In genomic region chr4:25233737-25234389, GRCh38 we compare ENCODE assay signal across 8 cellular contexts. TPM values are rescaled to one million over a fixed set of nuclear protein-coding genes. Genes with fewer than 3 reads are reported as not detected.
DNase-seq lines count a peak whose midpoint lies in the region; ATAC-seq and TF ChIP-seq lines count a peak whose summit lies in the region.

PI4K2B (plus strand) TSS chr4:25234033; CDS start chr4:25234164, 131 bp downstream.

- peaks cover 5% of the 10 kb centered on the region for H3K4me1 ChIP-seq in Panc1 (ENCODE audit: control insufficient read depth, insufficient read depth, low read length)

- DNase-seq in DMS53 (lab: John Stamatoyannopoulos, UW) (peak; percentile 99), KG1 (lab: John Stamatoyannopoulos, UW) (peak; percentile 74), Panc1 (ENCODE audit: low read depth, low spot score) (no peak), myocyte (ENCODE audit: low read depth) (peak; percentile 89)
- peak; percentile 93 for DNase-seq in activated T-cell treated with anti-CD3 and anti-CD28 coated beads, Interleukin-2, amount 50 U/mL, for 4 hours
- DNase-seq in stimulated activated effector memory CD8-positive, alpha-beta T cell treated with anti-CD3 and anti-CD28 coated beads, Interleukin-12 subunit alpha, Interleukin-12 subunit beta, amount 100 ng/mL, for 72 hours (ENCODE audit: low spot score in 2 of 2) = peak; percentile 96 to 97

- POLR2A ChIA-PET in Panc1 (lab: Charles Lee) = no interaction called here

- H3K9me3 Mint-ChIP-seq in activated T-cell treated with anti-CD3 and anti-CD28 coated beads, Interleukin-2, amount 50 U/mL, for 4 hours = peaks cover 7% of the 10 kb centered on the region
- peaks cover 3% of the 10 kb centered on the region for H3K9me3 Mint-ChIP-seq in stimulated activated effector memory CD8-positive, alpha-beta T cell treated with anti-CD3 and anti-CD28 coated beads, Interleukin-12 subunit alpha, Interleukin-12 subunit beta, amount 100 ng/mL, for 72 hours

- no peak for TF ChIP-seq CTCF in Panc1 (IDR thresholded peaks at IDR 0.05)

- ATAC-seq in GM21723 (IDR thresholded peaks at IDR 0.05; ENCODE audit: unreplicated experiment) (peak; percentile 75), Panc1 (peak; percentile 94), esophagus mucosa (peak; percentile 95)
- ATAC-seq in activated T-cell treated with anti-CD3 and anti-CD28 coated beads, Interleukin-2, amount 50 U/mL, for 4 hours = peak; percentile 88 to 93
- peak; percentile 92 for ATAC-seq in stimulated activated effector memory CD8-positive, alpha-beta T cell treated with anti-CD3 and anti-CD28 coated beads, Interleukin-12 subunit alpha, Interleukin-12 subunit beta, amount 100 ng/mL, for 72 hours

- H3K27ac ChIP-seq in Panc1 (ENCODE audit: low read length) = peak within 1 kb of the TSS; percentile 85

- in situ Hi-C loops in Panc1 (cut with HindIII; ENCODE audit: low pct_unique_long_range_greater_than_20kb, low sequenced_read_pairs) = no loop called here

- peaks cover 17% of the 10 kb centered on the region for H3K36me3 Mint-ChIP-seq in activated T-cell treated with anti-CD3 and anti-CD28 coated beads, Interleukin-2, amount 50 U/mL, for 4 hours (ENCODE audit: insufficient read depth)
- H3K36me3 Mint-ChIP-seq in stimulated activated effector memory CD8-positive, alpha-beta T cell treated with anti-CD3 and anti-CD28 coated beads, Interleukin-12 subunit alpha, Interleukin-12 subunit beta, amount 100 ng/mL, for 72 hours = peaks cover 40% of the 10 kb centered on the region

- no peaks in the 10 kb centered on the region; the same call in 1 of the 2 replicates for H3K36me3 ChIP-seq in Panc1 (ENCODE audit: control insufficient read depth, insufficient read depth, low read length)

- peak within 1 kb of the TSS; percentile 89 for H3K4me3 Mint-ChIP-seq in activated T-cell treated with anti-CD3 and anti-CD28 coated beads, Interleukin-2, amount 50 U/mL, for 4 hours
- H3K4me3 Mint-ChIP-seq in stimulated activated effector memory CD8-positive, alpha-beta T cell treated with anti-CD3 and anti-CD28 coated beads, Interleukin-12 subunit alpha, Interleukin-12 subunit beta, amount 100 ng/mL, for 72 hours = peak within 1 kb of the TSS; percentile 75

- no peaks in the 10 kb centered on the region for H3K27me3 Mint-ChIP-seq in activated T-cell treated with anti-CD3 and anti-CD28 coated beads, Interleukin-2, amount 50 U/mL, for 4 hours (ENCODE audit: low read depth)

- peak within 1 kb of the TSS; percentile 90 for H3K27ac Mint-ChIP-seq in stimulated activated effector memory CD8-positive, alpha-beta T cell treated with anti-CD3 and anti-CD28 coated beads, Interleukin-12 subunit alpha, Interleukin-12 subunit beta, amount 100 ng/mL, for 72 hours

- intact Hi-C loops in Panc1 (cut with micrococcal nuclease; ENCODE audit: unreplicated experiment) = no loop called here

- CTCF ChIA-PET in Panc1 (lab: Charles Lee) = interaction anchor here (0.6 kb wide), 1 partner anchor 95 kb away, joined by 3 read pairs; no protein-coding TSS in a partner anchor

- H3K4me1 Mint-ChIP-seq in activated T-cell treated with anti-CD3 and anti-CD28 coated beads, Interleukin-2, amount 50 U/mL, for 4 hours (ENCODE audit: low read depth) = peaks cover 42% of the 10 kb centered on the region
- peaks cover 38% of the 10 kb centered on the region for H3K4me1 Mint-ChIP-seq in stimulated activated effector memory CD8-positive, alpha-beta T cell treated with anti-CD3 and anti-CD28 coated beads, Interleukin-12 subunit alpha, Interleukin-12 subunit beta, amount 100 ng/mL, for 72 hours

- peaks cover 10% of the 10 kb centered on the region; the same call in 1 of the 2 replicates for H3K9me3 ChIP-seq in Panc1 (ENCODE audit: control insufficient read depth, insufficient read depth, low read depth, low read length)

- peak within 1 kb of the TSS; percentile 75 to 88 for H3K4me3 ChIP-seq in Panc1 (ENCODE audit: low read depth in 2 of 2, low read length in 2 of 2)

- BruUV-seq in Panc1 (replicated peaks; lab: Mats Ljungman, UMichigan) = no TSS peak

- H3K27me3 ChIP-seq in Panc1 (ENCODE audit: control insufficient read depth, insufficient read depth, low read length) = no peaks in the 10 kb centered on the region

RNA-seq across cellular contexts. Expression of gene PI4K2B, which starts in this region (rescaled TPM):
- 9.6 TPM for total RNA-seq in Panc1 (2021; ENCODE audit: unreplicated experiment)
- 4.5 TPM for polyA plus RNA-seq in Panc1 (2012; ENCODE audit: insufficient read length)
- 10 to 100 TPM; 19.6 to 22.8 (median 21.8) TPM for total RNA-seq in activated T-cell treated with anti-CD3 and anti-CD28 coated beads, Interleukin-2, amount 50 U/mL, for 4 hours
- 17.3 TPM for total RNA-seq in esophagus mucosa
- 8.3 and 13.9 TPM in 2 replicates for total RNA-seq in myocyte
- polyA plus RNA-seq in myocyte (2012) = 3.7 TPM
